ENCODE assay signal across 1 cellular context in genomic region chr10:12846718-12847117, GRCh38.
TF ChIP-seq lines count a peak whose summit lies in the region.

No MANE protein-coding gene starts in this region.

TF ChIP-seq in HCT116, 20 proteins besides CTCF, POLR2A, EP300 and RAD21 (continued from another document):
- TF ChIP-seq REST (IDR thresholded peaks at IDR 0.05; ENCODE audit: low read depth) (no peak), TCF7L2 (IDR thresholded peaks at IDR 0.05; ENCODE audit: borderline replicate concordance, extremely low read depth, insufficient read depth, insufficient read length) (no peak), ZBTB33 (IDR thresholded peaks at IDR 0.05; ENCODE audit: extremely low read depth, insufficient replicate concordance, low read length) (no peak), FOSL1 (IDR thresholded peaks at IDR 0.05; ENCODE audit: low read depth) (no peak), SP1 (IDR thresholded peaks at IDR 0.05; ENCODE audit: low read depth) (no peak)
